In the genomic region with DNA sequence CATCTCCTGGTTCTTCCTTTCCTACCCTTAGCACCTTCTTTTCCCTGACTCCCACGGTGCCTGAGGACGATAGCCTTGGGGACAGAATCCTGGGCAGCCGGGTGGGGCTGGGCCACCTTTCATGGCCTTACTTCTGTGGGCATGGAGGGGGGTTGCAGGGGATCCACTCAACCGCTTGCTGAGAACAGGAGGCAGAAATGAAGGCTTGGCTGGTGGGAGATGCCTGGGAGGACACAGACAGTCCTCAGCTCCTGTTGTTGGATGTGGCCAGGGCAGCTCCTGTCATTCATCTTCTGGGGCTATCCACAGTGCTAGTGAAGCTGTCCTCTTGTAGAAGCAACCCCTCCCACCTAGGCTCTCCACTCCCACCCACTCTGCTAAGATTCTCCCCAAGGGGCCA, we compare ENCODE assay signal across 23 cellular contexts.
DNase-seq lines count a peak whose midpoint lies in the region; ATAC-seq and TF ChIP-seq lines count a peak whose summit lies in the region.
"Had no signal": no experiment of that assay in that cellular context is flagged by ENCODE, and none has a peak within 500 bp of the region (broad histone marks: within the 10 kb centered on the region; RNA-seq: fewer than 3 reads in every experiment).

No MANE protein-coding gene starts in this region.

- no peaks in the 10 kb centered on the region for H3K9me3 ChIP-seq in lung (ENCODE audit: control insufficient read depth in 2 of 2, insufficient read depth in 1 of 2, low read length in 1 of 2)
- no peaks in the 10 kb centered on the region for H3K9me3 ChIP-seq in prostate gland
- H3K9me3 ChIP-seq: A549; BLaER1 treated with 17β-estradiol and CSF1 and Interleukin-3, amounts not matched to agents 10 nM and 100 nM had no signal

- intact Hi-C loops in activated CD4-positive, alpha-beta T cell treated with anti-CD3 and anti-CD28 coated beads, Interleukin-2, amount 10 ng/mL, durations not matched to agents 24 days and 14 days (cut with micrococcal nuclease): no loop called here
- intact Hi-C loops in activated CD4-positive, alpha-beta T cell treated with anti-CD3 and anti-CD28 coated beads for 36 hours (cut with DNase I, micrococcal nuclease): loop anchor here in 1 of 2 experiments (5.0 kb wide), 1 partner anchor 41 kb away; no protein-coding TSS in a partner anchor
- intact Hi-C loops in prostate gland (cut with DNase I): no loop called here

- H3K27me3 Mint-ChIP-seq in activated CD4-positive, alpha-beta T cell treated with anti-CD3 and anti-CD28 coated beads, Interleukin-2, amount 10 ng/mL, durations not matched to agents 24 days and 14 days: no peaks in the 10 kb centered on the region
- no peaks in the 10 kb centered on the region for H3K27me3 Mint-ChIP-seq in activated CD4-positive, alpha-beta T cell treated with anti-CD3 and anti-CD28 coated beads for 36 hours
- H3K27me3 Mint-ChIP-seq: B cell had no signal

- H3K4me1 ChIP-seq in lung (ENCODE audit: control insufficient read depth in 2 of 2, insufficient read depth in 2 of 2, low read length in 2 of 2): no peaks in the 10 kb centered on the region
- H3K4me1 ChIP-seq in prostate gland (replicated peaks): no peaks in the 10 kb centered on the region
- H3K4me1 ChIP-seq: A549 had no signal

- peak; percentile 15 for DNase-seq in activated CD4-positive, alpha-beta T cell treated with anti-CD3 and anti-CD28 coated beads, Interleukin-2, amount 10 ng/mL, durations not matched to agents 24 days and 14 days
- DNase-seq in activated CD4-positive, alpha-beta T cell treated with anti-CD3 and anti-CD28 coated beads for 36 hours: no peak
- DNase-seq in lung (ENCODE audit: low spot score) (peak; percentile 6), prostate gland (ENCODE audit: low spot score) (peak; percentile 2), medulla oblongata (ENCODE audit: extremely low spot score) (no peak)
- DNase-seq in effector CD4-positive, alpha-beta T cell: no peak
- DNase-seq: AML-193; CD4-positive, alpha-beta T cell; CD8-positive, alpha-beta memory T cell; COR-L47; DMS 273 treated with DMSO at 0.1 percent for 48 hours; DMS153; DMS53; DMS79; DND-41; EL; GDM1 had no signal

- no peak overlapping the region for H3K27ac ChIP-seq in lung (ENCODE audit: low read depth in 1 of 2, low read length in 1 of 2)
- no peak overlapping the region for H3K27ac ChIP-seq in prostate gland
- H3K27ac ChIP-seq: 22Rv1; A549; BLaER1 treated with 17β-estradiol and CSF1 and Interleukin-3, amounts not matched to agents 10 nM and 100 nM; C4-2B had no signal

- TF ChIP-seq POLR2A in prostate gland (IDR thresholded peaks at IDR 0.05): no peak

- no peak for ATAC-seq in activated CD4-positive, alpha-beta T cell treated with anti-CD3 and anti-CD28 coated beads for 36 hours
- no peak for ATAC-seq in lung (ENCODE audit: insufficient read depth, low FRiP score)
- ATAC-seq: A549, GM12878 had no signal

- no peak overlapping the region for H3K4me3 Mint-ChIP-seq in activated CD4-positive, alpha-beta T cell treated with anti-CD3 and anti-CD28 coated beads, Interleukin-2, amount 10 ng/mL, durations not matched to agents 24 days and 14 days
- no peak overlapping the region for H3K4me3 Mint-ChIP-seq in activated CD4-positive, alpha-beta T cell treated with anti-CD3 and anti-CD28 coated beads for 36 hours
- H3K4me3 Mint-ChIP-seq: B cell; CD4-positive, alpha-beta T cell; CD8-positive, alpha-beta memory T cell had no signal

- no peak for TF ChIP-seq CTCF in lung (IDR thresholded peaks at IDR 0.05; ENCODE audit: control extremely low read depth, extremely low read depth)
- no peak for TF ChIP-seq CTCF in prostate gland (IDR thresholded peaks at IDR 0.05)

- H3K27ac Mint-ChIP-seq in activated CD4-positive, alpha-beta T cell treated with anti-CD3 and anti-CD28 coated beads, Interleukin-2, amount 10 ng/mL, durations not matched to agents 24 days and 14 days: no peak overlapping the region
- no peak overlapping the region for H3K27ac Mint-ChIP-seq in activated CD4-positive, alpha-beta T cell treated with anti-CD3 and anti-CD28 coated beads for 36 hours
- H3K27ac Mint-ChIP-seq: B cell; CD4-positive, alpha-beta T cell; CD8-positive, alpha-beta memory T cell had no signal

- H3K36me3 Mint-ChIP-seq in activated CD4-positive, alpha-beta T cell treated with anti-CD3 and anti-CD28 coated beads, Interleukin-2, amount 10 ng/mL, durations not matched to agents 24 days and 14 days (ENCODE audit: low read depth): no peaks in the 10 kb centered on the region
- no peaks in the 10 kb centered on the region for H3K36me3 Mint-ChIP-seq in activated CD4-positive, alpha-beta T cell treated with anti-CD3 and anti-CD28 coated beads for 36 hours (ENCODE audit: low read depth)
- H3K36me3 Mint-ChIP-seq: CD8-positive, alpha-beta memory T cell had no signal

- no peaks in the 10 kb centered on the region for H3K9me3 Mint-ChIP-seq in activated CD4-positive, alpha-beta T cell treated with anti-CD3 and anti-CD28 coated beads, Interleukin-2, amount 10 ng/mL, durations not matched to agents 24 days and 14 days
- H3K9me3 Mint-ChIP-seq in activated CD4-positive, alpha-beta T cell treated with anti-CD3 and anti-CD28 coated beads for 36 hours (ENCODE audit: low read depth): no peaks in the 10 kb centered on the region
- H3K9me3 Mint-ChIP-seq: CD4-positive, alpha-beta T cell had no signal

- POLR2A ChIA-PET in activated CD4-positive, alpha-beta T cell treated with anti-CD3 and anti-CD28 coated beads for 36 hours (lab: Charles Lee): no interaction called here

- H3K27me3 ChIP-seq in lung (ENCODE audit: control insufficient read depth, insufficient read depth) (no peaks in the 10 kb centered on the region), prostate gland (replicated peaks; ENCODE audit: insufficient read depth) (no peaks in the 10 kb centered on the region)
- H3K27me3 ChIP-seq: BLaER1 treated with 17β-estradiol and CSF1 and Interleukin-3, amounts not matched to agents 10 nM and 100 nM had no signal

- CTCF ChIA-PET in activated CD4-positive, alpha-beta T cell treated with anti-CD3 and anti-CD28 coated beads for 36 hours (lab: Charles Lee): no interaction called here

- 87 to 92% methylated on average over 4 of the region's 4 CpGs for WGBS in lung, 2 donors
- 97% methylated on average over 4 of the region's 4 CpGs for WGBS in prostate gland

- no peaks in the 10 kb centered on the region for H3K4me1 Mint-ChIP-seq in activated CD4-positive, alpha-beta T cell treated with anti-CD3 and anti-CD28 coated beads, Interleukin-2, amount 10 ng/mL, durations not matched to agents 24 days and 14 days
- H3K4me1 Mint-ChIP-seq in activated CD4-positive, alpha-beta T cell treated with anti-CD3 and anti-CD28 coated beads for 36 hours: no peaks in the 10 kb centered on the region
- H3K4me1 Mint-ChIP-seq: B cell; CD8-positive, alpha-beta memory T cell had no signal

- H3K4me3 ChIP-seq in lung (no peak overlapping the region), prostate gland (no peak overlapping the region)
- H3K4me3 ChIP-seq: A549; BLaER1 treated with 17β-estradiol and CSF1 and Interleukin-3, amounts not matched to agents 10 nM and 100 nM; GM12878 had no signal

- H3K36me3 ChIP-seq in lung (ENCODE audit: control insufficient read depth in 2 of 2, insufficient read depth in 2 of 2, low read length in 2 of 2) (no peaks in the 10 kb centered on the region), prostate gland (no peaks in the 10 kb centered on the region)
- H3K36me3 ChIP-seq: BLaER1 treated with 17β-estradiol and CSF1 and Interleukin-3, amounts not matched to agents 10 nM and 100 nM had no signal

Comparison
In these comparisons a context has a peak if more than half of its experiments do, and no peak if none do; other contexts are left out.
1. DNase-seq: peak in activated CD4-positive, alpha-beta T cell treated with anti-CD3 and anti-CD28 coated beads, Interleukin-2, amount 10 ng/mL, durations not matched to agents 24 days and 14 days (single experiment), lung (single experiment) and prostate gland (single experiment); none in activated CD4-positive, alpha-beta T cell treated with anti-CD3 and anti-CD28 coated beads for 36 hours (single experiment), effector CD4-positive, alpha-beta T cell (single experiment) and medulla oblongata (single experiment).